In the genomic region with DNA sequence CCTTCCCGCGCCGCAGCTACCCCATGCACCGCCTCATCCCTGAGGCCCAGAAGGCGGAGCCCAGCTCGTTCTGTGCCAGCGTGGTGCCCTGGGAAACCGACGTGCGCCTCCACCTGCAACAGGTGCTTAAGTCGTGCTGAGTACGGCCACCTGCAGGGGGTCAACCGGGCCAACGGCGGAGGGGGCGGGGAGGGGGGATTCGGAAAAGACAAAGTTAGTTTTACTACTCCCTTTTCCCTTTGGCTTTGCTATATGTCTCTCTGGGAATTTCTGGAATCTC, we compare ENCODE assay signal across 15 cellular contexts.
DNase-seq lines count a peak whose midpoint lies in the region; TF ChIP-seq lines count a peak whose summit lies in the region.
"Had no signal": no experiment of that assay in that cellular context is flagged by ENCODE, and none has a peak within 500 bp of the region (broad histone marks: within the 10 kb centered on the region; RNA-seq: fewer than 3 reads in every experiment).

No MANE protein-coding gene starts in this region.

- H3K9ac ChIP-seq in iPS-15b (ENCODE audit: low read depth, low read length) = no peak overlapping the region
- H3K9ac ChIP-seq: BLaER1 had no signal

- no peaks in the 10 kb centered on the region for H3K9me3 ChIP-seq in iPS-15b (ENCODE audit: control insufficient read depth, insufficient read depth, low read length)
- H3K9me3 ChIP-seq: Caco-2 had no signal

- no peaks in the 10 kb centered on the region for H3K4me1 ChIP-seq in iPS-15b (ENCODE audit: control insufficient read depth, insufficient read depth, low read length)
- H3K4me1 ChIP-seq: BLaER1, Caco-2 had no signal

- H3K4me3 ChIP-seq in H7 (ENCODE audit: insufficient read depth, low read depth, low read length) = no peak overlapping the region
- H3K4me3 ChIP-seq in iPS-15b (ENCODE audit: low read depth, low read length) = peak overlapping the region; percentile 54
- H3K4me3 ChIP-seq: BLaER1 had no signal

- no peak for TF ChIP-seq CTCF in VCaP (conservative IDR thresholded peaks at IDR 0.05)

- DNase-seq in H7 = peak; percentile 24
- DNase-seq in stimulated activated naive CD4-positive, alpha-beta T cell (lab: John Stamatoyannopoulos, UW) = no peak
- DNase-seq in iPS-NIHi11 (ENCODE audit: low spot score) = no peak
- DNase-seq in midbrain (lab: John Stamatoyannopoulos, UW) = no peak
- DNase-seq: AML-193; Caco-2; CD8-positive, alpha-beta memory T cell; DND-41; GDM1; HFFc6; KG1 had no signal

- H3K36me3 ChIP-seq in H7 (replicated peaks; ENCODE audit: control insufficient read depth, insufficient read depth, low read length) (no peaks in the 10 kb centered on the region), iPS-15b (ENCODE audit: control insufficient read depth, insufficient read depth, low read length) (no peaks in the 10 kb centered on the region)

- H3K27me3 ChIP-seq in H7 (ENCODE audit: control insufficient read depth, insufficient read depth, low read length) (no peaks in the 10 kb centered on the region), iPS-15b (ENCODE audit: control insufficient read depth, insufficient read depth, low read length) (no peaks in the 10 kb centered on the region)
- H3K27me3 ChIP-seq: BLaER1 had no signal

- H3K27ac ChIP-seq in VCaP = peak overlapping the region; percentile 86; the same call in 1 of the 2 replicates
- H3K27ac ChIP-seq: BLaER1, HL-60 had no signal
